Comparison of ENCODE assay signal across 1 cellular context in genomic region chr7:93053209-93053945, GRCh38.
TF ChIP-seq lines count a peak whose summit lies in the region.

No MANE protein-coding gene starts in this region.

TF ChIP-seq in K562, 482 proteins besides CTCF, POLR2A, EP300 and RAD21 (continued from another document and continues in another):
- TF ChIP-seq ZNF655 (CRISPR knock-in tag; IDR thresholded peaks at IDR 0.05) (no peak), RB1 (IDR thresholded peaks at IDR 0.05; ENCODE audit: low read depth) (no peak), ZNF239 (CRISPR knock-in tag; IDR thresholded peaks at IDR 0.05) (no peak), ETV6 (IDR thresholded peaks at IDR 0.05; ENCODE audit: borderline replicate concordance in 1 of 2, low read depth in 2 of 2, low read length in 1 of 2) (peak; percentile 83 to 92; a peak in 3 of 4 replicates), ETV6 (CRISPR knock-in tag; IDR thresholded peaks at IDR 0.05; ENCODE audit: borderline replicate concordance) (no peak), LCOR (CRISPR knock-in tag; IDR thresholded peaks at IDR 0.05) (no peak), RBM17 (IDR thresholded peaks at IDR 0.05; ENCODE audit: borderline replicate concordance, low read depth, low read length) (no peak), DIDO1 (tag; IDR thresholded peaks at IDR 0.05; ENCODE audit: low read depth) (no peak), ZNF512 (tag; IDR thresholded peaks at IDR 0.05) (peak; percentile 96), NFATC3 (IDR thresholded peaks at IDR 0.05) (no peak), MEF2D (tag; conservative IDR thresholded peaks at IDR 0.05; ENCODE audit: low read depth) (no peak), ZNF217 (CRISPR knock-in tag; IDR thresholded peaks at IDR 0.05) (no peak), ZNF785 (CRISPR knock-in tag; IDR thresholded peaks at IDR 0.05) (no peak), THRAP3 (IDR thresholded peaks at IDR 0.05; ENCODE audit: borderline replicate concordance) (peak; percentile 69; the same call in 1 of the 2 replicates), CREB1 (IDR thresholded peaks at IDR 0.05) (no peak), CREB1 (CRISPR knock-in tag; IDR thresholded peaks at IDR 0.05) (no peak), PATZ1 (CRISPR knock-in tag; IDR thresholded peaks at IDR 0.05; ENCODE audit: borderline replicate concordance) (no peak), BHLHE40 (IDR thresholded peaks at IDR 0.05; ENCODE audit: low read length) (no peak), ATF7 (IDR thresholded peaks at IDR 0.05) (no peak), ZNF197 (CRISPR knock-in tag; IDR thresholded peaks at IDR 0.05; ENCODE audit: low read depth) (no peak), FOXP4 (CRISPR knock-in tag; IDR thresholded peaks at IDR 0.05; ENCODE audit: borderline replicate concordance) (no peak), E2F6 (IDR thresholded peaks at IDR 0.05; ENCODE audit: borderline replicate concordance in 1 of 2, extremely low read depth in 1 of 2, insufficient read depth in 1 of 2, insufficient read length in 1 of 2, low read depth in 1 of 2, low read length in 1 of 2, poor library complexity in 1 of 2, severe bottlenecking in 1 of 2) (no peak), CBFA2T3 (IDR thresholded peaks at IDR 0.05) (peak; percentile 65), RCOR1 (IDR thresholded peaks at IDR 0.05; ENCODE audit: borderline replicate concordance in 1 of 2, low read depth in 2 of 2, low read length in 2 of 2) (0 out of 4 replicates have a peak, but pooled peaks of 1 of the 2 experiments have one; percentile 18), CBX3 (IDR thresholded peaks at IDR 0.05; ENCODE audit: borderline replicate concordance in 1 of 2, low read length in 2 of 2) (peak in 1 of 2 experiments; percentile 39; a peak in 1 of 3 replicates), SIRT6 (IDR thresholded peaks at IDR 0.05; ENCODE audit: low read depth, low read length) (no peak), LARP7 (IDR thresholded peaks at IDR 0.05) (peak; percentile 87; the same call in 1 of the 2 replicates), SIX5 (IDR thresholded peaks at IDR 0.05; ENCODE audit: borderline replicate concordance in 1 of 2, insufficient read depth in 1 of 2, low read depth in 1 of 2, low read length in 2 of 2) (no peak), PTBP1 (IDR thresholded peaks at IDR 0.05; ENCODE audit: low read depth, low read length) (no peak), SMARCB1 (IDR thresholded peaks at IDR 0.05; ENCODE audit: insufficient read length, low read depth) (peak; percentile 35), MCM7 (IDR thresholded peaks at IDR 0.05) (no peak), MECOM (CRISPR knock-in tag; IDR thresholded peaks at IDR 0.05) (no peak), ERF (CRISPR knock-in tag; IDR thresholded peaks at IDR 0.05) (no peak), KDM1A (IDR thresholded peaks at IDR 0.05) (0 out of 4 replicates have a peak, but pooled peaks of 1 of the 2 experiments have one; percentile 19), SNIP1 (IDR thresholded peaks at IDR 0.05; ENCODE audit: low read depth) (no peak), HMGN3 (IDR thresholded peaks at IDR 0.05; ENCODE audit: borderline replicate concordance, extremely low read depth, insufficient read length, low read depth, low read length) (no peak), HDAC2 (IDR thresholded peaks at IDR 0.05) (no peak), PHF8 (IDR thresholded peaks at IDR 0.05; ENCODE audit: borderline replicate concordance, low read length) (no peak), ARID3B (CRISPR knock-in tag; IDR thresholded peaks at IDR 0.05; ENCODE audit: borderline replicate concordance) (no peak), ELF4 (CRISPR knock-in tag; IDR thresholded peaks at IDR 0.05) (no peak), HDAC8 (tag; IDR thresholded peaks at IDR 0.05) (no peak), GTF2B (IDR thresholded peaks at IDR 0.05; ENCODE audit: extremely low read depth, insufficient read length) (no peak), MNT (conservative IDR thresholded peaks at IDR 0.05) (no peak)
- TF ChIP-seq, protein P1, sequence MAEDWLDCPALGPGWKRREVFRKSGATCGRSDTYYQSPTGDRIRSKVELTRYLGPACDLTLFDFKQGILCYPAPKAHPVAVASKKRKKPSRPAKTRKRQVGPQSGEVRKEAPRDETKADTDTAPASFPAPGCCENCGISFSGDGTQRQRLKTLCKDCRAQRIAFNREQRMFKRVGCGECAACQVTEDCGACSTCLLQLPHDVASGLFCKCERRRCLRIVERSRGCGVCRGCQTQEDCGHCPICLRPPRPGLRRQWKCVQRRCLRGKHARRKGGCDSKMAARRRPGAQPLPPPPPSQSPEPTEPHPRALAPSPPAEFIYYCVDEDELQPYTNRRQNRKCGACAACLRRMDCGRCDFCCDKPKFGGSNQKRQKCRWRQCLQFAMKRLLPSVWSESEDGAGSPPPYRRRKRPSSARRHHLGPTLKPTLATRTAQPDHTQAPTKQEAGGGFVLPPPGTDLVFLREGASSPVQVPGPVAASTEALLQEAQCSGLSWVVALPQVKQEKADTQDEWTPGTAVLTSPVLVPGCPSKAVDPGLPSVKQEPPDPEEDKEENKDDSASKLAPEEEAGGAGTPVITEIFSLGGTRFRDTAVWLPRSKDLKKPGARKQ (CRISPR knock-in tag; IDR thresholded peaks at IDR 0.05), result no peak
- TF ChIP-seq, protein P2, sequence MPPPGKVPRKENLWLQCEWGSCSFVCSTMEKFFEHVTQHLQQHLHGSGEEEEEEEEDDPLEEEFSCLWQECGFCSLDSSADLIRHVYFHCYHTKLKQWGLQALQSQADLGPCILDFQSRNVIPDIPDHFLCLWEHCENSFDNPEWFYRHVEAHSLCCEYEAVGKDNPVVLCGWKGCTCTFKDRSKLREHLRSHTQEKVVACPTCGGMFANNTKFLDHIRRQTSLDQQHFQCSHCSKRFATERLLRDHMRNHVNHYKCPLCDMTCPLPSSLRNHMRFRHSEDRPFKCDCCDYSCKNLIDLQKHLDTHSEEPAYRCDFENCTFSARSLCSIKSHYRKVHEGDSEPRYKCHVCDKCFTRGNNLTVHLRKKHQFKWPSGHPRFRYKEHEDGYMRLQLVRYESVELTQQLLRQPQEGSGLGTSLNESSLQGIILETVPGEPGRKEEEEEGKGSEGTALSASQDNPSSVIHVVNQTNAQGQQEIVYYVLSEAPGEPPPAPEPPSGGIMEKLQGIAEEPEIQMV (tag; conservative IDR thresholded peaks at IDR 0.05; ENCODE audit: low read depth), result peak; percentile 54; the same call in 1 of the 2 replicates
- TF ChIP-seq, protein P3, sequence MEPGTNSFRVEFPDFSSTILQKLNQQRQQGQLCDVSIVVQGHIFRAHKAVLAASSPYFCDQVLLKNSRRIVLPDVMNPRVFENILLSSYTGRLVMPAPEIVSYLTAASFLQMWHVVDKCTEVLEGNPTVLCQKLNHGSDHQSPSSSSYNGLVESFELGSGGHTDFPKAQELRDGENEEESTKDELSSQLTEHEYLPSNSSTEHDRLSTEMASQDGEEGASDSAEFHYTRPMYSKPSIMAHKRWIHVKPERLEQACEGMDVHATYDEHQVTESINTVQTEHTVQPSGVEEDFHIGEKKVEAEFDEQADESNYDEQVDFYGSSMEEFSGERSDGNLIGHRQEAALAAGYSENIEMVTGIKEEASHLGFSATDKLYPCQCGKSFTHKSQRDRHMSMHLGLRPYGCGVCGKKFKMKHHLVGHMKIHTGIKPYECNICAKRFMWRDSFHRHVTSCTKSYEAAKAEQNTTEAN (CRISPR knock-in tag; IDR thresholded peaks at IDR 0.05), result no peak
- TF ChIP-seq, protein P4, sequence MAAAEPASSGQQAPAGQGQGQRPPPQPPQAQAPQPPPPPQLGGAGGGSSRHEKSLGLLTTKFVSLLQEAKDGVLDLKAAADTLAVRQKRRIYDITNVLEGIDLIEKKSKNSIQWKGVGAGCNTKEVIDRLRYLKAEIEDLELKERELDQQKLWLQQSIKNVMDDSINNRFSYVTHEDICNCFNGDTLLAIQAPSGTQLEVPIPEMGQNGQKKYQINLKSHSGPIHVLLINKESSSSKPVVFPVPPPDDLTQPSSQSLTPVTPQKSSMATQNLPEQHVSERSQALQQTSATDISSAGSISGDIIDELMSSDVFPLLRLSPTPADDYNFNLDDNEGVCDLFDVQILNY (CRISPR knock-in tag; IDR thresholded peaks at IDR 0.05), result no peak
